8 cellular contexts compared by ENCODE assay signal in genomic region chr16:74606521-74607309, GRCh38. TPM values are rescaled to one million over a fixed set of nuclear protein-coding genes. Genes with fewer than 3 reads are reported as not detected.
DNase-seq lines count a peak whose midpoint lies in the region; ATAC-seq and TF ChIP-seq lines count a peak whose summit lies in the region.

Gene GLG1 (minus strand): TSS chr16:74607114. CDS start chr16:74607094, 20 bp downstream.

- CTCF ChIA-PET in Calu3 (lab: Charles Lee) (interaction anchor here (0.5 to 1.9 kb wide), 6 partner anchors 37 to 301 kb away, joined by 3 to 11 read pairs (median 4); no protein-coding TSS in a partner anchor), OCI-LY7 (lab: Charles Lee; ENCODE audit: unreplicated experiment) (interaction anchor here (0.6 kb wide), 1 partner anchor 228 kb away, joined by 4 read pairs; no protein-coding TSS in a partner anchor)

- peak within 1 kb of the TSS; percentile 86 for H3K4me3 ChIP-seq in OCI-LY7 (ENCODE audit: low read depth, low read length, poor library complexity, severe bottlenecking)
- H3K4me3 ChIP-seq in mucosa of rectum (ENCODE audit: low read length in 2 of 2): peak within 1 kb of the TSS; percentile 88 to 92

- peak within 1 kb of the TSS; percentile 92 for H3K27ac Mint-ChIP-seq in Calu3 (ENCODE audit: unreplicated experiment)

- peaks cover 35% of the 10 kb centered on the region for H3K4me1 Mint-ChIP-seq in Calu3 (ENCODE audit: low read depth, unreplicated experiment)

- H3K79me2 ChIP-seq in OCI-LY7 (ENCODE audit: insufficient read depth, low read depth, low read length): peaks cover 47% of the 10 kb centered on the region

- peak within 1 kb of the TSS; percentile 94 for H3K4me3 Mint-ChIP-seq in Calu3 (ENCODE audit: low read depth, unreplicated experiment)

- BruUV-seq in Calu3 (replicated peaks; lab: Mats Ljungman, UMichigan): no TSS peak
- BruUV-seq in OCI-LY7 (replicated peaks; lab: Mats Ljungman, UMichigan): no TSS peak

- H3K36me3 ChIP-seq in OCI-LY7 (ENCODE audit: insufficient read depth, low read length) (no peaks in the 10 kb centered on the region), mucosa of rectum (ENCODE audit: control insufficient read depth in 2 of 2, insufficient read depth in 2 of 2, low read length in 2 of 2) (no peaks in the 10 kb centered on the region)

- H3K27ac ChIP-seq in OCI-LY7 (ENCODE audit: low read depth, low read length, poor library complexity, severe bottlenecking): peak within 1 kb of the TSS; percentile 68
- peak within 1 kb of the TSS; percentile 82 for H3K27ac ChIP-seq in epithelial cell of prostate
- peak within 1 kb of the TSS; percentile 93 to 94 for H3K27ac ChIP-seq in mucosa of rectum (ENCODE audit: low read depth in 2 of 2, low read length in 2 of 2)

- H3K9me2 ChIP-seq in OCI-LY7 (ENCODE audit: insufficient read depth, low read length): no peaks in the 10 kb centered on the region

- H4K20me1 ChIP-seq in OCI-LY7 (ENCODE audit: insufficient read depth, low read length): peaks cover 16% of the 10 kb centered on the region; the same call in 1 of the 2 replicates

- peak within 1 kb of the TSS; percentile 98 for H2AFZ ChIP-seq in OCI-LY7 (ENCODE audit: low read length)

- H3K9ac ChIP-seq in mucosa of rectum (ENCODE audit: low read depth in 1 of 2, low read length in 2 of 2): peak within 1 kb of the TSS; percentile 82 to 88

- DNase-seq in Calu3 (peak; percentile 95), HUDEP-2 (lab: John Stamatoyannopoulos, UW; ENCODE audit: unreplicated experiment in 76 of 76) (peak in 74 of 76 experiments; percentile 20 to 90 (median 81)), OCI-LY7 (ENCODE audit: low spot score) (peak; percentile 95), activated T-cell treated with anti-CD3 and anti-CD28 coated beads for 48 hours (ENCODE audit: low read depth) (peak; percentile 90), epithelial cell of prostate (ENCODE audit: low read depth, low spot score) (peak; percentile 37)
- peak; percentile 64 to 81 for DNase-seq in stimulated activated CD8-positive, alpha-beta memory T cell treated with anti-CD3 and anti-CD28 coated beads, Interleukin-4, amount 100 ng/mL, for 4 hours (ENCODE audit: low read depth in 2 of 2, low spot score in 1 of 2)

- POLR2A ChIA-PET in OCI-LY7 (lab: Charles Lee): interaction anchor here (0.5 to 1.4 kb wide), 7 partner anchors 10 to 165 kb away, joined by 3 to 6 read pairs (median 3); no protein-coding TSS in a partner anchor

- ATAC-seq in GM21390 (IDR thresholded peaks at IDR 0.05; ENCODE audit: unreplicated experiment): peak; percentile 96

- peaks cover 27% of the 10 kb centered on the region for H3K36me3 Mint-ChIP-seq in Calu3 (ENCODE audit: insufficient read depth, unreplicated experiment)

- peak within 1 kb of the TSS; percentile 97 for H3K4me2 ChIP-seq in OCI-LY7 (ENCODE audit: low read length)

- H3K4me1 ChIP-seq in OCI-LY7 (ENCODE audit: insufficient read depth, low read length, poor library complexity, severe bottlenecking) (peaks cover 29% of the 10 kb centered on the region), mucosa of rectum (ENCODE audit: control insufficient read depth in 2 of 2, insufficient read depth in 2 of 2, low read length in 2 of 2) (peaks cover 12 to 13% of the 10 kb centered on the region in 2 donors)

- no peaks in the 10 kb centered on the region for H3K27me3 Mint-ChIP-seq in Calu3 (ENCODE audit: unreplicated experiment)

- no peaks in the 10 kb centered on the region for H3K27me3 ChIP-seq in mucosa of rectum (ENCODE audit: control insufficient read depth in 2 of 2, insufficient read depth in 2 of 2, low read length in 2 of 2)

- H3K9me3 ChIP-seq in OCI-LY7 (ENCODE audit: low read length): no peaks in the 10 kb centered on the region
- no peaks in the 10 kb centered on the region for H3K9me3 ChIP-seq in mucosa of rectum (ENCODE audit: control insufficient read depth in 2 of 2, low read length in 2 of 2)

- TF ChIP-seq CTCF in Calu3 (IDR thresholded peaks at IDR 0.05; ENCODE audit: unreplicated experiment) (no peak), OCI-LY7 (conservative IDR thresholded peaks at IDR 0.05; ENCODE audit: low read length) (no peak)

- intact Hi-C loops in Calu3 (cut with micrococcal nuclease; ENCODE audit: unreplicated experiment): loop anchor here (5.0 kb wide), 1 partner anchor 124 kb away; no protein-coding TSS in a partner anchor
- intact Hi-C loops in OCI-LY7 (cut with micrococcal nuclease; ENCODE audit: unreplicated experiment): no loop called here

- H3K9me3 Mint-ChIP-seq in Calu3 (ENCODE audit: low read depth, unreplicated experiment): no peaks in the 10 kb centered on the region

RNA-seq across cellular contexts. Expression of gene GLG1, which starts in this region (rescaled TPM):
- total RNA-seq in Calu3 (2022) (130 and 139 TPM in 2 replicates), OCI-LY7 (2022) (66.7 and 69.8 TPM in 2 replicates)
- total RNA-seq in OCI-LY7 (2014; rRNA removed; shearing (Covaris generic)): 40.4 and 57.8 TPM in 2 replicates

Comparison
In these comparisons a context has a peak if more than half of its experiments do, and no peak if none do; other contexts are left out.
1. Peak in every context shown above with its lines: DNase-seq, ATAC-seq, H3K4me3 ChIP-seq and H3K27ac ChIP-seq.
2. DNase-seq: peak in every context shown above with its lines; median percentile 95 in Calu3; 95 in OCI-LY7; 90 in activated T-cell treated with anti-CD3 and anti-CD28 coated beads for 48 hours; 81 in HUDEP-2; 72 in stimulated activated CD8-positive, alpha-beta memory T cell treated with anti-CD3 and anti-CD28 coated beads, Interleukin-4, amount 100 ng/mL, for 4 hours; 37 in epithelial cell of prostate.